ENCODE assay signal across 22 cellular contexts in the genomic region with DNA sequence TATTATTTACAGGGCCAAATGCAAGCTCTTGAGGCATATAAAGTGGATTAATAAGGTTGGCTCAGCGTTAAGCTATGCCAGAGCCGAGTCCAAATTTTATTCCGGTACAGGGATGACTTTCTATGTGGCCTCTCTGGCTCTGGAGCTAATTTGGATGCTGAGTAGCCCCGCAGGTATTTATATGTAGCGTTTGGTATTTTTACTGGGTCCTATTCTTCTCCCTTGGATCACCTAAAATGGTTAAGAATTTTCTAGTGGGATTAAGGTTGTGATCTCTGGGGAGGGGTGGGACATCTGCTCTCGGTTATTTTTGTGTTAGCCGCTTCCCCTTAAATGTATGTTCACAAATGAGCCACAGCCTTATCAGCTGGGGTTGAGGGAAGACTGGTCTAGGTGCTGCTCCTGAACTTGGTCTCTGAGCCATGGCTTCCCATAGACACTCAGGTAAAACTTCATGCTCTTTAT. TPM values are rescaled to one million over a fixed set of nuclear protein-coding genes. Genes with fewer than 3 reads are reported as not detected.
DNase-seq lines count a peak whose midpoint lies in the region; ATAC-seq and TF ChIP-seq lines count a peak whose summit lies in the region.
"Had no signal": no experiment of that assay in that cellular context is flagged by ENCODE, and none has a peak within 500 bp of the region (broad histone marks: within the 10 kb centered on the region; RNA-seq: fewer than 3 reads in every experiment).

No MANE protein-coding gene starts in this region.

- no peak for ATAC-seq in GM21515 (IDR thresholded peaks at IDR 0.05; ENCODE audit: unreplicated experiment)
- no peak for ATAC-seq in naive thymus-derived CD4-positive, alpha-beta T cell
- ATAC-seq: activated T-cell treated with anti-CD3 and anti-CD28 coated beads, Interleukin-2, amount 50 U/mL, for 4 hours; K562; natural killer cell treated with Interleukin-12 subunit alpha and Interleukin-12 subunit beta and Interleukin-15 and Interleukin-18, amount 100 ng/mL, for 72 hours; T-cell had no signal

- H3K36me3 ChIP-seq in ascending aorta (no peaks in the 10 kb centered on the region), muscle layer of duodenum (ENCODE audit: control insufficient read depth in 1 of 2, insufficient read depth in 2 of 2, low read length in 2 of 2) (no peaks in the 10 kb centered on the region), subcutaneous abdominal adipose tissue (ENCODE audit: control insufficient read depth in 5 of 5, insufficient read depth in 5 of 5, low read length in 5 of 5) (no peaks in the 10 kb centered on the region)
- H3K36me3 ChIP-seq in naive thymus-derived CD4-positive, alpha-beta T cell (ENCODE audit: control insufficient read depth in 2 of 3, insufficient read depth in 3 of 3, low read length in 3 of 3), result no peaks in the 10 kb centered on the region

- H3K27me3 ChIP-seq in ascending aorta, result no peaks in the 10 kb centered on the region
- H3K27me3 ChIP-seq in muscle layer of duodenum (ENCODE audit: low read depth, low read length), result no peaks in the 10 kb centered on the region
- H3K27me3 ChIP-seq in subcutaneous abdominal adipose tissue (ENCODE audit: control insufficient read depth in 5 of 5, insufficient read depth in 4 of 5, low read length in 5 of 5), result peaks cover 0 to 2% (median 0%) of the 10 kb centered on the region in 5 donors
- no peaks in the 10 kb centered on the region for H3K27me3 ChIP-seq in naive thymus-derived CD4-positive, alpha-beta T cell (ENCODE audit: control insufficient read depth in 2 of 2, insufficient read depth in 2 of 2, low read length in 2 of 2)

- peaks cover 11 to 52% (median 30%) of the 10 kb centered on the region in 7 donors for H3K4me1 Mint-ChIP-seq in naive thymus-derived CD4-positive, alpha-beta T cell

- DNase-seq in EH (ENCODE audit: low read depth), result peak; percentile 93
- DNase-seq in ascending aorta (ENCODE audit: low spot score in 2 of 2), result no peak
- DNase-seq in stimulated activated CD4-positive, alpha-beta T cell treated with anti-CD3 and anti-CD28 coated beads, Interleukin-1b, Interleukin-23, amount 100 ng/mL, for 48 hours, result no peak
- DNase-seq in naive thymus-derived CD4-positive, alpha-beta T cell, result no peak
- DNase-seq in glomerular visceral epithelial cell (ENCODE audit: extremely low spot score), result no peak
- DNase-seq: activated CD4-positive, alpha-beta T cell treated with anti-CD3 and anti-CD28 coated beads, Interleukin-2, amount 50 U/mL, for 48 hours; activated naive CD4-positive, alpha-beta T cell treated with anti-CD3 and anti-CD28 coated beads, Interleukin-2, amount 50 U/mL, for 16 hours; activated T-cell treated with anti-CD3 and anti-CD28 coated beads, Interleukin-2, amount 50 U/mL, for 4 hours; glutamatergic neuron; H9; NCI-H2029; NCI-H446 treated with DMSO at 0.1 percent for 48 hours; SHP77; stimulated activated naive CD4-positive, alpha-beta T cell treated with Interleukin-2 at 50 U/mL for 16 hours; T-cell had no signal

- H3K36me3 Mint-ChIP-seq in naive thymus-derived CD4-positive, alpha-beta T cell, result peaks cover 0 to 12% (median 0%) of the 10 kb centered on the region in 5 donors
- H3K36me3 Mint-ChIP-seq: brain; natural killer cell treated with Interleukin-12 subunit alpha and Interleukin-12 subunit beta and Interleukin-15 and Interleukin-18, amount 100 ng/mL, for 72 hours; T-cell had no signal

- CTCF ChIA-PET in naive thymus-derived CD4-positive, alpha-beta T cell (lab: Charles Lee), result no interaction called here

- intact Hi-C loops in ascending aorta (cut with DNase I), result no loop called here
- intact Hi-C loops in naive thymus-derived CD4-positive, alpha-beta T cell (cut with micrococcal nuclease), result no loop called here

- H3K9me3 ChIP-seq in ascending aorta (no peaks in the 10 kb centered on the region), muscle layer of duodenum (ENCODE audit: control insufficient read depth in 1 of 2, low read length in 2 of 2) (no peaks in the 10 kb centered on the region), subcutaneous abdominal adipose tissue (ENCODE audit: control insufficient read depth in 5 of 5, low read length in 5 of 5) (no peaks in the 10 kb centered on the region)
- H3K9me3 ChIP-seq in naive thymus-derived CD4-positive, alpha-beta T cell (ENCODE audit: control insufficient read depth in 2 of 3, low read length in 3 of 3), result no peaks in the 10 kb centered on the region

- H3K9me3 Mint-ChIP-seq in naive thymus-derived CD4-positive, alpha-beta T cell, result peaks cover 0 to 2% (median 0%) of the 10 kb centered on the region in 11 donors
- H3K9me3 Mint-ChIP-seq: activated T-cell treated with anti-CD3 and anti-CD28 coated beads, Interleukin-2, amount 50 U/mL, for 4 hours; brain; dendritic cell treated with granulocyte-macrophage colony-stimulating factor and Interleukin-4, amounts not matched to agents 40 ng/mL and 50 ng/mL, for 4 days; natural killer cell treated with Interleukin-12 subunit alpha and Interleukin-12 subunit beta and Interleukin-15 and Interleukin-18, amount 100 ng/mL, for 72 hours; T-cell had no signal

- peaks cover 0 to 18% of the 10 kb centered on the region in 2 donors for H3K4me1 ChIP-seq in ascending aorta
- H3K4me1 ChIP-seq in muscle layer of duodenum (ENCODE audit: control insufficient read depth in 1 of 2, insufficient read depth in 2 of 2, low read length in 2 of 2), result peaks cover 11 to 26% of the 10 kb centered on the region in 2 donors
- H3K4me1 ChIP-seq in subcutaneous abdominal adipose tissue (ENCODE audit: control insufficient read depth in 5 of 5, insufficient read depth in 5 of 5, low read length in 5 of 5), result peaks cover 0 to 61% (median 53%) of the 10 kb centered on the region in 5 donors
- peaks cover 11 to 16% of the 10 kb centered on the region in 2 donors for H3K4me1 ChIP-seq in naive thymus-derived CD4-positive, alpha-beta T cell (ENCODE audit: control insufficient read depth in 2 of 2, insufficient read depth in 2 of 2, low read length in 2 of 2)

- H3K4me3 ChIP-seq in ascending aorta, result peak overlapping the region in 1 of 2 donors; percentile 57
- peak overlapping the region in 1 of 2 donors; percentile 12 for H3K4me3 ChIP-seq in muscle layer of duodenum (ENCODE audit: low read depth in 1 of 2, low read length in 2 of 2)
- H3K4me3 ChIP-seq in subcutaneous abdominal adipose tissue (ENCODE audit: low read depth in 1 of 5, low read length in 5 of 5), result no peak overlapping the region
- H3K4me3 ChIP-seq in naive thymus-derived CD4-positive, alpha-beta T cell (ENCODE audit: low read length), result no peak overlapping the region
- H3K4me3 ChIP-seq: K562 had no signal

- POLR2A ChIA-PET in naive thymus-derived CD4-positive, alpha-beta T cell (lab: Charles Lee), result no interaction called here

- H3K9ac ChIP-seq in subcutaneous abdominal adipose tissue (ENCODE audit: low read length in 5 of 5), result no peak overlapping the region

- H3K27ac ChIP-seq in ascending aorta, result peak overlapping the region; percentile 59 to 85
- peak overlapping the region; percentile 77 for H3K27ac ChIP-seq in muscle layer of duodenum (ENCODE audit: low read length)
- H3K27ac ChIP-seq in subcutaneous abdominal adipose tissue (ENCODE audit: low read depth, low read length), result peak overlapping the region; percentile 55
- H3K27ac ChIP-seq in naive thymus-derived CD4-positive, alpha-beta T cell (ENCODE audit: low read depth, low read length), result no peak overlapping the region

- H3K27ac Mint-ChIP-seq in naive thymus-derived CD4-positive, alpha-beta T cell, result no peak overlapping the region
- H3K27ac Mint-ChIP-seq: dendritic cell treated with granulocyte-macrophage colony-stimulating factor and Interleukin-4, amounts not matched to agents 40 ng/mL and 50 ng/mL, for 4 days; natural killer cell treated with Interleukin-12 subunit alpha and Interleukin-12 subunit beta and Interleukin-15 and Interleukin-18, amount 100 ng/mL, for 72 hours; T-cell had no signal

- no peak overlapping the region for H3K4me3 Mint-ChIP-seq in naive thymus-derived CD4-positive, alpha-beta T cell
- H3K4me3 Mint-ChIP-seq: activated T-cell treated with anti-CD3 and anti-CD28 coated beads, Interleukin-2, amount 50 U/mL, for 4 hours; dendritic cell treated with granulocyte-macrophage colony-stimulating factor and Interleukin-4, amounts not matched to agents 40 ng/mL and 50 ng/mL, for 4 days; H9; natural killer cell treated with Interleukin-12 subunit alpha and Interleukin-12 subunit beta and Interleukin-15 and Interleukin-18, amount 100 ng/mL, for 72 hours; T-cell had no signal

- no peaks in the 10 kb centered on the region for H3K27me3 Mint-ChIP-seq in naive thymus-derived CD4-positive, alpha-beta T cell
- H3K27me3 Mint-ChIP-seq: brain had no signal

- TF ChIP-seq CTCF in ascending aorta (IDR thresholded peaks at IDR 0.05), result no peak

RNA-seq across cellular contexts. Expression of a gene that starts 49.4 kb away (rescaled TPM):
- 850 TPM for total RNA-seq in ascending aorta
- total RNA-seq in naive thymus-derived CD4-positive, alpha-beta T cell, result 10 to 100 TPM; 14.9 to 26.4 (median 22.4) TPM
- polyA plus RNA-seq in naive thymus-derived CD4-positive, alpha-beta T cell, result 10 to 100 TPM; 35.4 to 40.0 TPM

RNA-seq across cellular contexts. Expression of a gene that starts 54.5 kb away (rescaled TPM):
- total RNA-seq in ascending aorta, result 7.9 TPM
- total RNA-seq in naive thymus-derived CD4-positive, alpha-beta T cell, result 10 to 100 TPM in 1 of 5 experiments, 1 to 10 TPM in 4; 5.9 to 15.8 (median 7.7) TPM
- polyA plus RNA-seq in naive thymus-derived CD4-positive, alpha-beta T cell, result 1 to 10 TPM; 4.4 to 5.4 TPM

Comparison
In these comparisons a context has a peak if more than half of its experiments do, and no peak if none do; other contexts are left out.
1. RNA of a gene that starts 49.4 kb away (total RNA-seq): 850 TPM in ascending aorta (single experiment); 14.9 to 26.4 TPM in naive thymus-derived CD4-positive, alpha-beta T cell; every median in the first group is over 10 times any median in the second.